21 cellular contexts compared by ENCODE assay signal in the genomic region with DNA sequence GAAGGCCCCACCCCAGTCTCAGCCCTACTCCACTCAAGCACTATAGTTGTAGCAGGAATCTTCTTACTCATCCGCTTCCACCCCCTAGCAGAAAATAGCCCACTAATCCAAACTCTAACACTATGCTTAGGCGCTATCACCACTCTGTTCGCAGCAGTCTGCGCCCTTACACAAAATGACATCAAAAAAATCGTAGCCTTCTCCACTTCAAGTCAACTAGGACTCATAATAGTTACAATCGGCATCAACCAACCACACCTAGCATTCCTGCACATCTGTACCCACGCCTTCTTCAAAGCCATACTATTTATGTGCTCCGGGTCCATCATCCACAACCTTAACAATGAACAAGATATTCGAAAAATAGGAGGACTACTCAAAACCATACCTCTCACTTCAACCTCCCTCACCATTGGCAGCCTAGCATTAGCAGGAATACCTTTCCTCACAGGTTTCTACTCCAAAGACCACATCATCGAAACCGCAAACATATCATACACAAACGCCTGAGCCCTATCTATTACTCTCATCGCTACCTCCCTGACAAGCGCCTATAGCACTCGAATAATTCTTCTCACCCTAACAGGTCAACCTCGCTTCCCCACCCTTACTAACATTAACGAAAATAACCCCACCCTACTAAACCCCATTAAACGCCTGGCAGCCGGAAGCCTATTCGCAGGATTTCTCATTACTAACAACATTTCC.
DNase-seq lines count a peak whose midpoint lies in the region; ATAC-seq, FAIRE-seq and TF ChIP-seq lines count a peak whose summit lies in the region.
"Had no signal": no experiment of that assay in that cellular context is flagged by ENCODE, and none has a peak within 500 bp of the region (broad histone marks: within the 10 kb centered on the region; RNA-seq: fewer than 3 reads in every experiment).

No MANE protein-coding gene starts in this region.

- in situ Hi-C loops in HepG2 (cut with HindIII; ENCODE audit: extremely low pct_ligation_motif_present, low pct_unique_long_range_greater_than_20kb) (no loop called here), K562 (cut with MboI) (no loop called here)

- H3K4me3 ChIP-seq in HepG2 (replicated peaks in 1 of 3; ENCODE audit: insufficient read depth in 1 of 3, low read depth in 2 of 3, low read length in 3 of 3) (no peak overlapping the region), right lobe of liver (no peak overlapping the region), K562 (no peak overlapping the region), Peyer's patch (no peak overlapping the region)
- H3K4me3 ChIP-seq: A549; BLaER1 treated with 17β-estradiol and CSF1 and Interleukin-3, amounts not matched to agents 10 nM and 100 nM had no signal

- H3K27ac ChIP-seq in HepG2 (ENCODE audit: extremely low read length, insufficient read depth, low read length) (no peak overlapping the region), right lobe of liver (no peak overlapping the region), K562 (ENCODE audit: extremely low read depth, low read depth, low read length) (no peak overlapping the region), Peyer's patch (no peak overlapping the region)
- H3K27ac ChIP-seq: 22Rv1; A549; BLaER1 treated with 17β-estradiol and CSF1 and Interleukin-3, amounts not matched to agents 10 nM and 100 nM; C4-2B had no signal

- H3K9ac ChIP-seq in HepG2 (ENCODE audit: insufficient read depth, low read depth, low read length): no peak overlapping the region
- no peak overlapping the region for H3K9ac ChIP-seq in K562 (ENCODE audit: insufficient read depth in 1 of 2, low read depth in 2 of 2, low read length in 2 of 2)
- H3K9ac ChIP-seq: BLaER1 treated with 17β-estradiol and CSF1 and Interleukin-3, amounts not matched to agents 10 nM and 100 nM had no signal

- ATAC-seq in HepG2: no peak
- ATAC-seq in right lobe of liver: no peak
- ATAC-seq in K562: no peak
- ATAC-seq in activated naive CD4-positive, alpha-beta T cell treated with anti-CD3 and anti-CD28 coated beads, Interleukin-2, amount 50 U/mL, for 72 hours: no peak
- ATAC-seq: A549; CD8-positive, alpha-beta T cell had no signal

- no peak for FAIRE-seq in HepG2 (lab: Jason Lieb, UNC)
- no peak for FAIRE-seq in K562 (lab: Jason Lieb, UNC)
- FAIRE-seq: A549, D721Med, G401.6, GM12891, GM19239 had no signal

- H3K36me3 ChIP-seq in HepG2 (replicated peaks in 1 of 2; ENCODE audit: control insufficient read depth in 1 of 2, insufficient read depth in 2 of 2, low read length in 2 of 2) (no peaks in the 10 kb centered on the region), right lobe of liver (no peaks in the 10 kb centered on the region), K562 (ENCODE audit: control insufficient read depth, insufficient read depth, low read length) (no peaks in the 10 kb centered on the region), Peyer's patch (no peaks in the 10 kb centered on the region)
- H3K36me3 ChIP-seq: BLaER1 treated with 17β-estradiol and CSF1 and Interleukin-3, amounts not matched to agents 10 nM and 100 nM had no signal

- H3K9me3 Mint-ChIP-seq in activated naive CD4-positive, alpha-beta T cell treated with anti-CD3 and anti-CD28 coated beads, Interleukin-2, amount 50 U/mL, for 72 hours: no peaks in the 10 kb centered on the region
- H3K9me3 Mint-ChIP-seq: CD4-positive, alpha-beta T cell; CD8-positive, alpha-beta T cell had no signal

- POLR2A ChIA-PET in HepG2 (lab: Yijun Ruan, JAX): interaction anchor here (7.4 kb wide), 1 partner anchor 9 kb away, joined by 3907 read pairs; no protein-coding TSS in a partner anchor
- POLR2A ChIA-PET in K562 (lab: Yijun Ruan, JAX): interaction anchor here (9.0 kb wide), 1 partner anchor 9 kb away, joined by 53806 read pairs; no protein-coding TSS in a partner anchor

- no peak overlapping the region for H3K27ac Mint-ChIP-seq in activated naive CD4-positive, alpha-beta T cell treated with anti-CD3 and anti-CD28 coated beads, Interleukin-2, amount 50 U/mL, for 72 hours
- H3K27ac Mint-ChIP-seq: B cell; CD4-positive, alpha-beta T cell; CD8-positive, alpha-beta T cell had no signal

- BruUV-seq in HepG2 (replicated peaks; lab: Mats Ljungman, UMichigan) (no TSS peak), K562 (replicated peaks; lab: Mats Ljungman, UMichigan) (no TSS peak)

- H3K9me3 ChIP-seq in HepG2 (ENCODE audit: low read length) (no peaks in the 10 kb centered on the region), right lobe of liver (no peaks in the 10 kb centered on the region), K562 (replicated peaks; ENCODE audit: control insufficient read depth, insufficient read depth, low read depth, low read length) (no peaks in the 10 kb centered on the region), Peyer's patch (no peaks in the 10 kb centered on the region)
- H3K9me3 ChIP-seq: A549; BLaER1 treated with 17β-estradiol and CSF1 and Interleukin-3, amounts not matched to agents 10 nM and 100 nM; Caco-2 had no signal

- intact Hi-C loops in HepG2 (cut with micrococcal nuclease; ENCODE audit: unreplicated experiment) (no loop called here), right lobe of liver (cut with DNase I) (no loop called here), K562 (cut with micrococcal nuclease) (no loop called here)

- TF ChIP-seq RAD21 in HepG2 (CRISPR knock-in tag; IDR thresholded peaks at IDR 0.05) (no peak), K562 (CRISPR knock-in tag; conservative IDR thresholded peaks at IDR 0.05 in 1 of 2, IDR thresholded peaks at IDR 0.05 in 1 of 2) (no peak)

- no peak for DNase-seq in HepG2 (ENCODE audit: low spot score)
- DNase-seq in right lobe of liver: no peak
- no peak for DNase-seq in K562 (ENCODE audit: extremely low read depth in 1 of 4, low spot score in 3 of 4)
- no peak for DNase-seq in activated naive CD4-positive, alpha-beta T cell treated with anti-CD3 and anti-CD28 coated beads, Interleukin-2, amount 50 U/mL, for 72 hours (ENCODE audit: low spot score in 2 of 2)
- no peak for DNase-seq in Peyer's patch
- DNase-seq: AML-193; Caco-2; Calu3; CD4-positive, alpha-beta T cell; CD8-positive, alpha-beta T cell; DMS79 treated with DMSO at 0.1 percent for 48 hours; GF-D8 had no signal

- H3K9me1 ChIP-seq in K562 (ENCODE audit: control insufficient read depth, insufficient read depth, low read length): no peaks in the 10 kb centered on the region

- CTCF ChIA-PET in HepG2 (lab: Yijun Ruan, JAX; ENCODE audit: low intra/inter-chr PET ratio, low total read pairs): interaction anchor here (8.0 kb wide), 1 partner anchor 10 kb away, joined by 518 read pairs; no protein-coding TSS in a partner anchor
- CTCF ChIA-PET in K562 (lab: Yijun Ruan, JAX; ENCODE audit: low intra/inter-chr PET ratio): interaction anchor here (7.2 kb wide), 1 partner anchor 9 kb away, joined by 1054 read pairs; no protein-coding TSS in a partner anchor

- no peak for TF ChIP-seq EP300 in HepG2 (IDR thresholded peaks at IDR 0.05; ENCODE audit: low read depth in 2 of 2, low read length in 2 of 2)
- no peak for TF ChIP-seq EP300 in HepG2 (CRISPR knock-in tag; IDR thresholded peaks at IDR 0.05; ENCODE audit: borderline replicate concordance)
- TF ChIP-seq EP300 in K562 (IDR thresholded peaks at IDR 0.05; ENCODE audit: low read length): no peak

- H3K27me3 ChIP-seq in HepG2 (ENCODE audit: control insufficient read depth in 1 of 2, insufficient read depth in 2 of 2, low read length in 2 of 2): no peaks in the 10 kb centered on the region
- H3K27me3 ChIP-seq in right lobe of liver: no peaks in the 10 kb centered on the region
- H3K27me3 ChIP-seq in K562 (ENCODE audit: control insufficient read depth in 2 of 2, insufficient read depth in 2 of 2, low read length in 2 of 2): no peaks in the 10 kb centered on the region
- no peaks in the 10 kb centered on the region for H3K27me3 ChIP-seq in Peyer's patch
- H3K27me3 ChIP-seq: BLaER1 treated with 17β-estradiol and CSF1 and Interleukin-3, amounts not matched to agents 10 nM and 100 nM had no signal

- H3K4me1 ChIP-seq in HepG2 (ENCODE audit: insufficient read depth, low read length) (no peaks in the 10 kb centered on the region), right lobe of liver (no peaks in the 10 kb centered on the region), K562 (replicated peaks in 1 of 2; ENCODE audit: control insufficient read depth in 2 of 2, insufficient read depth in 2 of 2, low read length in 2 of 2) (no peaks in the 10 kb centered on the region), Peyer's patch (no peaks in the 10 kb centered on the region)
- H3K4me1 ChIP-seq: A549; BLaER1 treated with 17β-estradiol and CSF1 and Interleukin-3, amounts not matched to agents 10 nM and 100 nM; Caco-2 had no signal

- no peak for TF ChIP-seq CTCF in HepG2 (CRISPR knock-in tag; IDR thresholded peaks at IDR 0.05)
- no peak for TF ChIP-seq CTCF in right lobe of liver (IDR thresholded peaks at IDR 0.05)
- no peak for TF ChIP-seq CTCF in K562 (IDR thresholded peaks at IDR 0.05 in 2 of 3, conservative IDR thresholded peaks at IDR 0.05 in 1 of 3; ENCODE audit: insufficient read depth in 2 of 3, low read depth in 1 of 3, low read length in 3 of 3)
- TF ChIP-seq CTCF in Peyer's patch (IDR thresholded peaks at IDR 0.05): no peak

- WGBS in HepG2 (ENCODE audit: low lambda C conversion rate): under 1% methylated on average over 20 of the region's 20 CpGs
- 0% methylated on average over 20 of the region's 20 CpGs for WGBS in right lobe of liver (ENCODE audit: insufficient coverage, low coverage, low lambda C conversion rate, missing lambda C conversion rate)
- under 1% methylated on average over 20 of the region's 20 CpGs for WGBS in K562 (ENCODE audit: insufficient coverage, low coverage, missing lambda C conversion rate)

- no peak overlapping the region for H2AFZ ChIP-seq in HepG2 (ENCODE audit: low read length)
- no peak overlapping the region for H2AFZ ChIP-seq in K562 (ENCODE audit: low read depth, low read length)

- H3K36me3 Mint-ChIP-seq in activated naive CD4-positive, alpha-beta T cell treated with anti-CD3 and anti-CD28 coated beads, Interleukin-2, amount 50 U/mL, for 72 hours: no peaks in the 10 kb centered on the region
- H3K36me3 Mint-ChIP-seq: CD8-positive, alpha-beta T cell had no signal

- H3K4me2 ChIP-seq in HepG2 (ENCODE audit: low read depth, low read length): no peak overlapping the region
- no peak overlapping the region for H3K4me2 ChIP-seq in K562 (ENCODE audit: insufficient read depth, low read length)
- H3K4me2 ChIP-seq: A549; BLaER1 treated with 17β-estradiol and CSF1 and Interleukin-3, amounts not matched to agents 10 nM and 100 nM had no signal

- H4K20me1 ChIP-seq in HepG2 (ENCODE audit: insufficient read depth, low read length) (no peaks in the 10 kb centered on the region), K562 (replicated peaks; ENCODE audit: control insufficient read depth, insufficient read depth, low read length) (no peaks in the 10 kb centered on the region)
- H4K20me1 ChIP-seq: BLaER1 treated with 17β-estradiol and CSF1 and Interleukin-3, amounts not matched to agents 10 nM and 100 nM had no signal

- H3K79me2 ChIP-seq in HepG2 (ENCODE audit: insufficient read depth, low read length) (no peaks in the 10 kb centered on the region), K562 (ENCODE audit: control insufficient read depth, insufficient read depth, low read length) (no peaks in the 10 kb centered on the region)

- no peak for TF ChIP-seq POLR2A in HepG2 (IDR thresholded peaks at IDR 0.05; ENCODE audit: insufficient read depth in 1 of 2, low read depth in 2 of 2, low read length in 2 of 2)
- TF ChIP-seq POLR2A in right lobe of liver (IDR thresholded peaks at IDR 0.05): no peak
- no peak for TF ChIP-seq POLR2A in K562 (conservative IDR thresholded peaks at IDR 0.05)
- TF ChIP-seq POLR2A in Peyer's patch (IDR thresholded peaks at IDR 0.05): no peak

Comparison
In these comparisons a context has a peak if more than half of its experiments do, and no peak if none do; other contexts are left out.
1. Of the 241 proteins assayed by ChIP-seq in both HepG2 and K562: peak only in HepG2: CCAR2, SRSF1, U2AF1 and XRCC5; only in K562: TBP; in both: none; in neither: 236.